In genomic region chr6:151240036-151240685, GRCh38 we compare ENCODE assay signal across 1 cellular context.
A peak's percentile ranks its signal among the peaks of the same experiment; 100 is the strongest.
TF ChIP-seq lines count a peak whose summit lies in the region.

No MANE protein-coding gene starts in this region.

TF ChIP-seq in HEK293, 187 proteins besides CTCF, POLR2A, EP300 and RAD21 (continued from another document and continues in another):
- TF ChIP-seq, protein P1, sequence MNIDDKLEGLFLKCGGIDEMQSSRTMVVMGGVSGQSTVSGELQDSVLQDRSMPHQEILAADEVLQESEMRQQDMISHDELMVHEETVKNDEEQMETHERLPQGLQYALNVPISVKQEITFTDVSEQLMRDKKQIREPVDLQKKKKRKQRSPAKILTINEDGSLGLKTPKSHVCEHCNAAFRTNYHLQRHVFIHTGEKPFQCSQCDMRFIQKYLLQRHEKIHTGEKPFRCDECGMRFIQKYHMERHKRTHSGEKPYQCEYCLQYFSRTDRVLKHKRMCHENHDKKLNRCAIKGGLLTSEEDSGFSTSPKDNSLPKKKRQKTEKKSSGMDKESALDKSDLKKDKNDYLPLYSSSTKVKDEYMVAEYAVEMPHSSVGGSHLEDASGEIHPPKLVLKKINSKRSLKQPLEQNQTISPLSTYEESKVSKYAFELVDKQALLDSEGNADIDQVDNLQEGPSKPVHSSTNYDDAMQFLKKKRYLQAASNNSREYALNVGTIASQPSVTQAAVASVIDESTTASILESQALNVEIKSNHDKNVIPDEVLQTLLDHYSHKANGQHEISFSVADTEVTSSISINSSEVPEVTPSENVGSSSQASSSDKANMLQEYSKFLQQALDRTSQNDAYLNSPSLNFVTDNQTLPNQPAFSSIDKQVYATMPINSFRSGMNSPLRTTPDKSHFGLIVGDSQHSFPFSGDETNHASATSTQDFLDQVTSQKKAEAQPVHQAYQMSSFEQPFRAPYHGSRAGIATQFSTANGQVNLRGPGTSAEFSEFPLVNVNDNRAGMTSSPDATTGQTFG (tag by site-specific recombination; IDR thresholded peaks at IDR 0.05; ENCODE audit: borderline replicate concordance), result no peak
- TF ChIP-seq WT1 (tag by site-specific recombination; IDR thresholded peaks at IDR 0.05), result 0 out of 2 replicates have a peak, but pooled peaks have one; percentile 33
- TF ChIP-seq ZNF223 (tag by site-specific recombination; IDR thresholded peaks at IDR 0.05), result peak; percentile 56
- TF ChIP-seq ZNF544 (tag by site-specific recombination; IDR thresholded peaks at IDR 0.05), result no peak
- TF ChIP-seq ZNF112 (tag by site-specific recombination; IDR thresholded peaks at IDR 0.05), result no peak
- peak; percentile 85 for TF ChIP-seq PRDM10 (tag by site-specific recombination; IDR thresholded peaks at IDR 0.05)
- no peak for TF ChIP-seq ZBTB1 (tag by site-specific recombination; IDR thresholded peaks at IDR 0.05)
- TF ChIP-seq SP3 (tag by site-specific recombination; IDR thresholded peaks at IDR 0.05), result peak; percentile 72
- TF ChIP-seq, protein P2, sequence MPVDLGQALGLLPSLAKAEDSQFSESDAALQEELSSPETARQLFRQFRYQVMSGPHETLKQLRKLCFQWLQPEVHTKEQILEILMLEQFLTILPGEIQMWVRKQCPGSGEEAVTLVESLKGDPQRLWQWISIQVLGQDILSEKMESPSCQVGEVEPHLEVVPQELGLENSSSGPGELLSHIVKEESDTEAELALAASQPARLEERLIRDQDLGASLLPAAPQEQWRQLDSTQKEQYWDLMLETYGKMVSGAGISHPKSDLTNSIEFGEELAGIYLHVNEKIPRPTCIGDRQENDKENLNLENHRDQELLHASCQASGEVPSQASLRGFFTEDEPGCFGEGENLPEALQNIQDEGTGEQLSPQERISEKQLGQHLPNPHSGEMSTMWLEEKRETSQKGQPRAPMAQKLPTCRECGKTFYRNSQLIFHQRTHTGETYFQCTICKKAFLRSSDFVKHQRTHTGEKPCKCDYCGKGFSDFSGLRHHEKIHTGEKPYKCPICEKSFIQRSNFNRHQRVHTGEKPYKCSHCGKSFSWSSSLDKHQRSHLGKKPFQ (tag by site-specific recombination; IDR thresholded peaks at IDR 0.05), result no peak
- TF ChIP-seq, protein P3, sequence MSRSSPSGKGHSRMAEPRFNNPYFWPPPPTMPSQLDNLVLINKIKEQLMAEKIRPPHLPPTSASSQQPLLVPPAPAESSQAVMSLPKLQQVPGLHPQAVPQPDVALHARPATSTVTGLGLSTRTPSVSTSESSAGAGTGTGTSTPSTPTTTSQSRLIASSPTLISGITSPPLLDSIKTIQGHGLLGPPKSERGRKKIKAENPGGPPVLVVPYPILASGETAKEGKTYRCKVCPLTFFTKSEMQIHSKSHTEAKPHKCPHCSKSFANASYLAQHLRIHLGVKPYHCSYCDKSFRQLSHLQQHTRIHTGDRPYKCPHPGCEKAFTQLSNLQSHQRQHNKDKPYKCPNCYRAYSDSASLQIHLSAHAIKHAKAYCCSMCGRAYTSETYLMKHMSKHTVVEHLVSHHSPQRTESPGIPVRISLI (tag by site-specific recombination; IDR thresholded peaks at IDR 0.05), result peak; percentile 91
- TF ChIP-seq IKZF3 (tag by site-specific recombination; IDR thresholded peaks at IDR 0.05), result no peak
- no peak for TF ChIP-seq HOXA7 (CRISPR knock-in tag; IDR thresholded peaks at IDR 0.05; ENCODE audit: borderline replicate concordance)
- TF ChIP-seq, protein P4, sequence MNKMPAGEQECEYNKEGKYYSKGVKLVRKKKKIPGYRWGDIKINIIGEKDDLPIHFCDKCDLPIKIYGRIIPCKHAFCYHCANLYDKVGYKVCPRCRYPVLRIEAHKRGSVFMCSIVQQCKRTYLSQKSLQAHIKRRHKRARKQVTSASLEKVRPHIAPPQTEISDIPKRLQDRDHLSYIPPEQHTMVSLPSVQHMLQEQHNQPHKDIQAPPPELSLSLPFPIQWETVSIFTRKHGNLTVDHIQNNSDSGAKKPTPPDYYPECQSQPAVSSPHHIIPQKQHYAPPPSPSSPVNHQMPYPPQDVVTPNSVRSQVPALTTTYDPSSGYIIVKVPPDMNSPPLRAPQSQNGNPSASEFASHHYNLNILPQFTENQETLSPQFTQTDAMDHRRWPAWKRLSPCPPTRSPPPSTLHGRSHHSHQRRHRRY (tag by site-specific recombination; IDR thresholded peaks at IDR 0.05), result no peak
- no peak for TF ChIP-seq ZNF114 (tag by site-specific recombination; IDR thresholded peaks at IDR 0.05)
- TF ChIP-seq ZNF707 (tag by site-specific recombination; IDR thresholded peaks at IDR 0.05), result no peak
- TF ChIP-seq ZNF280D (tag by site-specific recombination; IDR thresholded peaks at IDR 0.05), result no peak
- TF ChIP-seq ZNF214 (tag by site-specific recombination; IDR thresholded peaks at IDR 0.05; ENCODE audit: borderline replicate concordance), result no peak
- no peak for TF ChIP-seq ZNF558 (tag by site-specific recombination; IDR thresholded peaks at IDR 0.05)
- no peak for TF ChIP-seq ZBTB21 (tag by site-specific recombination; IDR thresholded peaks at IDR 0.05)
- TF ChIP-seq KLF8 (tag by site-specific recombination; IDR thresholded peaks at IDR 0.05), result peak; percentile 77
- no peak for TF ChIP-seq ZNF302 (tag by site-specific recombination; IDR thresholded peaks at IDR 0.05; ENCODE audit: low read depth)
- TF ChIP-seq ZNF837 (tag by site-specific recombination; IDR thresholded peaks at IDR 0.05), result no peak
- TF ChIP-seq KLF16 (tag by site-specific recombination; IDR thresholded peaks at IDR 0.05), result peak; percentile 94
- TF ChIP-seq ZNF426 (tag by site-specific recombination; IDR thresholded peaks at IDR 0.05), result no peak
- TF ChIP-seq ZNF391 (tag by site-specific recombination; IDR thresholded peaks at IDR 0.05; ENCODE audit: borderline replicate concordance, low read depth), result 0 out of 2 replicates have a peak, but pooled peaks have one; percentile 29
- peak; percentile 65; the same call in 1 of the 2 replicates for TF ChIP-seq INSM2 (tag by site-specific recombination; IDR thresholded peaks at IDR 0.05)
- TF ChIP-seq KLF9 (tag by site-specific recombination; IDR thresholded peaks at IDR 0.05; ENCODE audit: low read depth), result peak; percentile 70
- no peak for TF ChIP-seq ZNF26 (tag by site-specific recombination; IDR thresholded peaks at IDR 0.05)
- TF ChIP-seq ZNF239 (tag by site-specific recombination; IDR thresholded peaks at IDR 0.05), result no peak
- no peak for TF ChIP-seq ZNF670 (tag by site-specific recombination; IDR thresholded peaks at IDR 0.05; ENCODE audit: low read depth)
- TF ChIP-seq ZNF366 (tag by site-specific recombination; conservative IDR thresholded peaks at IDR 0.05), result peak; percentile 57
- no peak for TF ChIP-seq GFI1B (tag by site-specific recombination; IDR thresholded peaks at IDR 0.05)
- TF ChIP-seq ZNF423 (tag by site-specific recombination; IDR thresholded peaks at IDR 0.05), result no peak
- TF ChIP-seq ZNF785 (tag by site-specific recombination; IDR thresholded peaks at IDR 0.05), result 0 out of 2 replicates have a peak, but pooled peaks have one; percentile 54
- TF ChIP-seq ZEB2 (tag by site-specific recombination; IDR thresholded peaks at IDR 0.05), result peak; percentile 68
- no peak for TF ChIP-seq ZNF514 (tag by site-specific recombination; IDR thresholded peaks at IDR 0.05)
- TF ChIP-seq ZBTB20 (tag by site-specific recombination; IDR thresholded peaks at IDR 0.05), result peak; percentile 43; the same call in 1 of the 2 replicates
- 0 out of 2 replicates have a peak, but pooled peaks have one; percentile 15 for TF ChIP-seq MYNN (tag by site-specific recombination; IDR thresholded peaks at IDR 0.05; ENCODE audit: borderline replicate concordance)
- peak; percentile 36; the same call in 1 of the 2 replicates for TF ChIP-seq YY1 (tag by site-specific recombination; IDR thresholded peaks at IDR 0.05)
- peak; percentile 58; the same call in 1 of the 2 replicates for TF ChIP-seq ZNF24 (tag by site-specific recombination; IDR thresholded peaks at IDR 0.05)
- TF ChIP-seq, protein P5, sequence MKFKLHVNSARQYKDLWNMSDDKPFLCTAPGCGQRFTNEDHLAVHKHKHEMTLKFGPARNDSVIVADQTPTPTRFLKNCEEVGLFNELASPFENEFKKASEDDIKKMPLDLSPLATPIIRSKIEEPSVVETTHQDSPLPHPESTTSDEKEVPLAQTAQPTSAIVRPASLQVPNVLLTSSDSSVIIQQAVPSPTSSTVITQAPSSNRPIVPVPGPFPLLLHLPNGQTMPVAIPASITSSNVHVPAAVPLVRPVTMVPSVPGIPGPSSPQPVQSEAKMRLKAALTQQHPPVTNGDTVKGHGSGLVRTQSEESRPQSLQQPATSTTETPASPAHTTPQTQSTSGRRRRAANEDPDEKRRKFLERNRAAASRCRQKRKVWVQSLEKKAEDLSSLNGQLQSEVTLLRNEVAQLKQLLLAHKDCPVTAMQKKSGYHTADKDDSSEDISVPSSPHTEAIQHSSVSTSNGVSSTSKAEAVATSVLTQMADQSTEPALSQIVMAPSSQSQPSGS (tag by site-specific recombination; IDR thresholded peaks at IDR 0.05; ENCODE audit: low read depth), result no peak
- TF ChIP-seq ZSCAN18 (tag by site-specific recombination; IDR thresholded peaks at IDR 0.05), result no peak
- 0 out of 2 replicates have a peak, but pooled peaks have one; percentile 73 for TF ChIP-seq HOXC10 (CRISPR knock-in tag; IDR thresholded peaks at IDR 0.05)
- peak; percentile 17; the same call in 1 of the 2 replicates for TF ChIP-seq ZIC2 (tag by site-specific recombination; IDR thresholded peaks at IDR 0.05)
